17 cellular contexts compared by ENCODE assay signal in the genomic region with DNA sequence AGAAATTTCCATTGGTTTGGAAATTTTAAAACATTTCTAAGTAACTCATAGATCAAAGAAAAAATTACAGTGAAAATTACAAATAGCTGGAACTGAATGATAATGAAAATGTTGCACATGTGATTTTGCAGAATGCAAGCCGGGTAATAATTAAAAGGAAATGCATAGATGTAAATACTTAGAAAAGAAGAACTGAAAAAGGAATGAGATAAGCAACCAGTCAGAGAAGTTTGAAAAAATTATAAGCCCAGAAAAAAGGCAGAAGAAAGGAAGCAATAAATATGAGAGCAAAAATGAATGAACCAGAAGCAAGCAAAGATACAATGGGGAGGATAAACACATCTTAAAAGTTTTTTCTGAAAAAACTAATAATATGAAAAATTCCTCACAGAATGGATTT. TPM values are rescaled to one million over a fixed set of nuclear protein-coding genes. Genes with fewer than 3 reads are reported as not detected.
DNase-seq lines count a peak whose midpoint lies in the region; ATAC-seq and TF ChIP-seq lines count a peak whose summit lies in the region.
"Had no signal": no experiment of that assay in that cellular context is flagged by ENCODE, and none has a peak within 500 bp of the region (broad histone marks: within the 10 kb centered on the region; RNA-seq: fewer than 3 reads in every experiment).

No MANE protein-coding gene starts in this region.

- no peak for TF ChIP-seq CTCF in progenitor cell of endocrine pancreas (IDR thresholded peaks at IDR 0.05; ENCODE audit: unreplicated experiment)

- POLR2A ChIA-PET in HEK293T (lab: Yijun Ruan, JAX): no interaction called here

- H3K36me3 Mint-ChIP-seq in activated naive CD8-positive, alpha-beta T cell treated with anti-CD3 and anti-CD28 coated beads, Interleukin-2, amount 50 U/mL, for 24 hours (ENCODE audit: low read depth): no peaks in the 10 kb centered on the region
- H3K36me3 Mint-ChIP-seq in activated naive CD8-positive, alpha-beta T cell treated with anti-CD3 and anti-CD28 coated beads for 36 hours: no peaks in the 10 kb centered on the region
- H3K36me3 Mint-ChIP-seq in activated T-helper 17 cell treated with anti-CD3 and anti-CD28 coated beads, Interleukin-2, amount 50 U/mL, for 72 hours (ENCODE audit: low read depth): peaks cover 21% of the 10 kb centered on the region
- peaks cover 7% of the 10 kb centered on the region for H3K36me3 Mint-ChIP-seq in stimulated activated memory B cell treated with anti-CD40 and anti-IgM and Interleukin-4, amounts not matched to agents 10 μg/mL and 1 μg/mL and 100 μg/mL, for 72 hours
- H3K36me3 Mint-ChIP-seq in progenitor cell of endocrine pancreas (ENCODE audit: insufficient read depth): no peaks in the 10 kb centered on the region

- no peak overlapping the region for H3K4me3 Mint-ChIP-seq in activated naive CD8-positive, alpha-beta T cell treated with anti-CD3 and anti-CD28 coated beads, Interleukin-2, amount 50 U/mL, for 24 hours
- H3K4me3 Mint-ChIP-seq in activated naive CD8-positive, alpha-beta T cell treated with anti-CD3 and anti-CD28 coated beads for 36 hours: no peak overlapping the region
- H3K4me3 Mint-ChIP-seq in activated T-helper 17 cell treated with anti-CD3 and anti-CD28 coated beads, Interleukin-2, amount 50 U/mL, for 72 hours: peak overlapping the region; percentile 82
- peak overlapping the region; percentile 76 for H3K4me3 Mint-ChIP-seq in stimulated activated memory B cell treated with anti-CD40 and anti-IgM and Interleukin-4, amounts not matched to agents 10 μg/mL and 1 μg/mL and 100 μg/mL, for 72 hours
- H3K4me3 Mint-ChIP-seq in progenitor cell of endocrine pancreas (ENCODE audit: low read depth): no peak overlapping the region

- no peak for DNase-seq in activated naive CD8-positive, alpha-beta T cell treated with anti-CD3 and anti-CD28 coated beads, Interleukin-2, amount 50 U/mL, for 24 hours
- no peak for DNase-seq in activated naive CD8-positive, alpha-beta T cell treated with anti-CD3 and anti-CD28 coated beads for 36 hours
- DNase-seq in NAMALWA (ENCODE audit: low spot score): peak; percentile 19
- no peak for DNase-seq in HEK293T (ENCODE audit: extremely low spot score)
- no peak for DNase-seq in NCI-H82 (lab: John Stamatoyannopoulos, UW)
- DNase-seq in progenitor cell of endocrine pancreas (ENCODE audit: low spot score, unreplicated experiment): no peak
- DNase-seq: activated naive CD4-positive, alpha-beta T cell treated with anti-CD3 and anti-CD28 coated beads, Interleukin-2, amount 50 U/mL, for 16 hours; cerebellar nuclear complex; DMS79 treated with DMSO at 0.1 percent for 48 hours; effector CD4-positive, alpha-beta T cell; esophagus squamous epithelium; left colon; NCI-H524; SHP77 treated with DMSO at 0.1 percent for 48 hours had no signal

- H3K9me3 Mint-ChIP-seq in activated naive CD8-positive, alpha-beta T cell treated with anti-CD3 and anti-CD28 coated beads, Interleukin-2, amount 50 U/mL, for 24 hours: no peaks in the 10 kb centered on the region
- H3K9me3 Mint-ChIP-seq in activated naive CD8-positive, alpha-beta T cell treated with anti-CD3 and anti-CD28 coated beads for 36 hours: no peaks in the 10 kb centered on the region
- H3K9me3 Mint-ChIP-seq in activated T-helper 17 cell treated with anti-CD3 and anti-CD28 coated beads, Interleukin-2, amount 50 U/mL, for 72 hours: no peaks in the 10 kb centered on the region
- peaks cover 3% of the 10 kb centered on the region for H3K9me3 Mint-ChIP-seq in stimulated activated memory B cell treated with anti-CD40 and anti-IgM and Interleukin-4, amounts not matched to agents 10 μg/mL and 1 μg/mL and 100 μg/mL, for 72 hours
- no peaks in the 10 kb centered on the region for H3K9me3 Mint-ChIP-seq in progenitor cell of endocrine pancreas (ENCODE audit: low read depth)

- peaks cover 39% of the 10 kb centered on the region for H3K4me1 Mint-ChIP-seq in activated naive CD8-positive, alpha-beta T cell treated with anti-CD3 and anti-CD28 coated beads, Interleukin-2, amount 50 U/mL, for 24 hours
- peaks cover 8% of the 10 kb centered on the region for H3K4me1 Mint-ChIP-seq in activated naive CD8-positive, alpha-beta T cell treated with anti-CD3 and anti-CD28 coated beads for 36 hours
- peaks cover 18% of the 10 kb centered on the region for H3K4me1 Mint-ChIP-seq in activated T-helper 17 cell treated with anti-CD3 and anti-CD28 coated beads, Interleukin-2, amount 50 U/mL, for 72 hours
- H3K4me1 Mint-ChIP-seq in stimulated activated memory B cell treated with anti-CD40 and anti-IgM and Interleukin-4, amounts not matched to agents 10 μg/mL and 1 μg/mL and 100 μg/mL, for 72 hours: peaks cover 68% of the 10 kb centered on the region
- peaks cover 4% of the 10 kb centered on the region for H3K4me1 Mint-ChIP-seq in progenitor cell of endocrine pancreas (ENCODE audit: low read depth)

- H3K27me3 Mint-ChIP-seq in activated naive CD8-positive, alpha-beta T cell treated with anti-CD3 and anti-CD28 coated beads, Interleukin-2, amount 50 U/mL, for 24 hours: peaks cover 28% of the 10 kb centered on the region
- peaks cover 54% of the 10 kb centered on the region for H3K27me3 Mint-ChIP-seq in activated naive CD8-positive, alpha-beta T cell treated with anti-CD3 and anti-CD28 coated beads for 36 hours
- H3K27me3 Mint-ChIP-seq in activated T-helper 17 cell treated with anti-CD3 and anti-CD28 coated beads, Interleukin-2, amount 50 U/mL, for 72 hours: no peaks in the 10 kb centered on the region
- H3K27me3 Mint-ChIP-seq in stimulated activated memory B cell treated with anti-CD40 and anti-IgM and Interleukin-4, amounts not matched to agents 10 μg/mL and 1 μg/mL and 100 μg/mL, for 72 hours: no peaks in the 10 kb centered on the region
- peaks cover 7% of the 10 kb centered on the region for H3K27me3 Mint-ChIP-seq in progenitor cell of endocrine pancreas

- CTCF ChIA-PET in HEK293T (lab: Yijun Ruan, JAX): interaction anchor here (0.7 kb wide), 1 partner anchor 178 kb away, joined by 3 read pairs; no protein-coding TSS in a partner anchor

- H3K27ac Mint-ChIP-seq in activated naive CD8-positive, alpha-beta T cell treated with anti-CD3 and anti-CD28 coated beads, Interleukin-2, amount 50 U/mL, for 24 hours: peak overlapping the region; percentile 83
- no peak overlapping the region for H3K27ac Mint-ChIP-seq in activated naive CD8-positive, alpha-beta T cell treated with anti-CD3 and anti-CD28 coated beads for 36 hours
- H3K27ac Mint-ChIP-seq in activated T-helper 17 cell treated with anti-CD3 and anti-CD28 coated beads, Interleukin-2, amount 50 U/mL, for 72 hours: peak overlapping the region; percentile 87
- peak overlapping the region; percentile 96 for H3K27ac Mint-ChIP-seq in stimulated activated memory B cell treated with anti-CD40 and anti-IgM and Interleukin-4, amounts not matched to agents 10 μg/mL and 1 μg/mL and 100 μg/mL, for 72 hours
- H3K27ac Mint-ChIP-seq in progenitor cell of endocrine pancreas: no peak overlapping the region

- ATAC-seq in activated naive CD8-positive, alpha-beta T cell treated with anti-CD3 and anti-CD28 coated beads, Interleukin-2, amount 50 U/mL, for 24 hours: no peak
- ATAC-seq in activated T-helper 17 cell treated with anti-CD3 and anti-CD28 coated beads, Interleukin-2, amount 50 U/mL, for 72 hours (replicated peaks): no peak
- no peak for ATAC-seq in stimulated activated memory B cell treated with anti-CD40 and anti-IgM and Interleukin-4, amounts not matched to agents 10 μg/mL and 1 μg/mL and 100 μg/mL, for 72 hours
- ATAC-seq: left colon had no signal

TF ChIP-seq in HEK293T, 16 proteins besides CTCF, POLR2A, EP300 and RAD21:
- TF ChIP-seq NFRKB (IDR thresholded peaks at IDR 0.05) (no peak), FOXK2 (IDR thresholded peaks at IDR 0.05) (no peak), LEF1 (IDR thresholded peaks at IDR 0.05; ENCODE audit: borderline replicate concordance) (no peak), SP1 (IDR thresholded peaks at IDR 0.05) (no peak), CTBP1 (IDR thresholded peaks at IDR 0.05; ENCODE audit: borderline replicate concordance) (no peak), TARDBP (IDR thresholded peaks at IDR 0.05) (no peak), FOXM1 (IDR thresholded peaks at IDR 0.05; ENCODE audit: borderline replicate concordance) (no peak), BHLHE40 (IDR thresholded peaks at IDR 0.05; ENCODE audit: borderline replicate concordance) (no peak), SUZ12 (IDR thresholded peaks at IDR 0.05) (no peak), ZNF384 (IDR thresholded peaks at IDR 0.05) (no peak), ELF4 (IDR thresholded peaks at IDR 0.05) (no peak), L3MBTL2 (conservative IDR thresholded peaks at IDR 0.05) (no peak), ARNT (IDR thresholded peaks at IDR 0.05) (no peak), FOXA1 (IDR thresholded peaks at IDR 0.05) (no peak), HDGF (IDR thresholded peaks at IDR 0.05; ENCODE audit: borderline replicate concordance) (no peak)
- TF ChIP-seq, protein P1, sequence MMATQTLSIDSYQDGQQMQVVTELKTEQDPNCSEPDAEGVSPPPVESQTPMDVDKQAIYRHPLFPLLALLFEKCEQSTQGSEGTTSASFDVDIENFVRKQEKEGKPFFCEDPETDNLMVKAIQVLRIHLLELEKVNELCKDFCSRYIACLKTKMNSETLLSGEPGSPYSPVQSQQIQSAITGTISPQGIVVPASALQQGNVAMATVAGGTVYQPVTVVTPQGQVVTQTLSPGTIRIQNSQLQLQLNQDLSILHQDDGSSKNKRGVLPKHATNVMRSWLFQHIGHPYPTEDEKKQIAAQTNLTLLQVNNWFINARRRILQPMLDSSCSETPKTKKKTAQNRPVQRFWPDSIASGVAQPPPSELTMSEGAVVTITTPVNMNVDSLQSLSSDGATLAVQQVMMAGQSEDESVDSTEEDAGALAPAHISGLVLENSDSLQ (IDR thresholded peaks at IDR 0.05): no peak

RNA-seq across cellular contexts. Expression of a gene that starts 3.2 kb away (rescaled TPM):
- total RNA-seq in activated naive CD8-positive, alpha-beta T cell treated with anti-CD3 and anti-CD28 coated beads for 36 hours: under 1 TPM; 0.76 to 0.80 TPM
- 100 to 1,000 TPM in 1 of 2 donors, 10 to 100 TPM in 1; 92.2 to 262 TPM for total RNA-seq in activated T-helper 17 cell treated with anti-CD3 and anti-CD28 coated beads, Interleukin-2, amount 50 U/mL, for 72 hours
- not detected in 2 replicates for total RNA-seq in progenitor cell of endocrine pancreas
- total RNA-seq: astrocyte had no signal

RNA-seq across cellular contexts. Expression of a gene that starts 57.5 kb away (rescaled TPM):
- not detected for total RNA-seq in activated naive CD8-positive, alpha-beta T cell treated with anti-CD3 and anti-CD28 coated beads for 36 hours
- not detected for total RNA-seq in activated T-helper 17 cell treated with anti-CD3 and anti-CD28 coated beads, Interleukin-2, amount 50 U/mL, for 72 hours
- total RNA-seq in progenitor cell of endocrine pancreas: not detected in 2 replicates
- total RNA-seq: astrocyte, esophagus squamous epithelium, left colon had no signal

Comparison
In these comparisons a context has a peak if more than half of its experiments do, and no peak if none do; other contexts are left out.
1. H3K27ac Mint-ChIP-seq: peak in activated naive CD8-positive, alpha-beta T cell treated with anti-CD3 and anti-CD28 coated beads, Interleukin-2, amount 50 U/mL, for 24 hours (single experiment), activated T-helper 17 cell treated with anti-CD3 and anti-CD28 coated beads, Interleukin-2, amount 50 U/mL, for 72 hours (single experiment) and stimulated activated memory B cell treated with anti-CD40 and anti-IgM and Interleukin-4, amounts not matched to agents 10 μg/mL and 1 μg/mL and 100 μg/mL, for 72 hours (single experiment); none in activated naive CD8-positive, alpha-beta T cell treated with anti-CD3 and anti-CD28 coated beads for 36 hours (single experiment) and progenitor cell of endocrine pancreas (single experiment).
2. H3K4me3 Mint-ChIP-seq: peak in activated T-helper 17 cell treated with anti-CD3 and anti-CD28 coated beads, Interleukin-2, amount 50 U/mL, for 72 hours (single experiment) and stimulated activated memory B cell treated with anti-CD40 and anti-IgM and Interleukin-4, amounts not matched to agents 10 μg/mL and 1 μg/mL and 100 μg/mL, for 72 hours (single experiment); none in activated naive CD8-positive, alpha-beta T cell treated with anti-CD3 and anti-CD28 coated beads, Interleukin-2, amount 50 U/mL, for 24 hours (single experiment), activated naive CD8-positive, alpha-beta T cell treated with anti-CD3 and anti-CD28 coated beads for 36 hours (single experiment) and progenitor cell of endocrine pancreas (single experiment).
3. RNA of a gene that starts 3.2 kb away (total RNA-seq): 92.2 to 262 TPM in activated T-helper 17 cell treated with anti-CD3 and anti-CD28 coated beads, Interleukin-2, amount 50 U/mL, for 72 hours; 0.76 to 0.80 TPM in activated naive CD8-positive, alpha-beta T cell treated with anti-CD3 and anti-CD28 coated beads for 36 hours and not detected in progenitor cell of endocrine pancreas; every median in the first group is over 10 times any median in the second.